ENCODE assay signal across 1 cellular context in genomic region chr19:36114763-36115452, GRCh38.
TF ChIP-seq lines count a peak whose summit lies in the region.

Gene POLR2I, minus strand, starts transcription at chr19:36114875. Its CDS starts 19 bp downstream, at chr19:36114856.

TF ChIP-seq in K562, 482 proteins besides CTCF, POLR2A, EP300 and RAD21 (continued from another document and continues in another):
- TF ChIP-seq HNRNPH1 (optimal IDR thresholded peaks at IDR 0.05; ENCODE audit: low read depth, low read length) = no peak
- TF ChIP-seq RNF219 (CRISPR knock-in tag; IDR thresholded peaks at IDR 0.05) = no peak
- no peak for TF ChIP-seq WHSC1 (IDR thresholded peaks at IDR 0.05; ENCODE audit: low read length)
- peak; percentile 92 for TF ChIP-seq MBD2 (IDR thresholded peaks at IDR 0.05; ENCODE audit: borderline replicate concordance, low read depth)
- no peak for TF ChIP-seq CEBPG (CRISPR knock-in tag; IDR thresholded peaks at IDR 0.05)
- no peak for TF ChIP-seq CEBPG (tag; conservative IDR thresholded peaks at IDR 0.05 in 1 of 2, IDR thresholded peaks at IDR 0.05 in 1 of 2)
- peak; percentile 62 for TF ChIP-seq PHF20 (IDR thresholded peaks at IDR 0.05; ENCODE audit: partially characterized antibody)
- no peak for TF ChIP-seq ZNF311 (CRISPR knock-in tag; IDR thresholded peaks at IDR 0.05)
- no peak for TF ChIP-seq ZMIZ1 (IDR thresholded peaks at IDR 0.05; ENCODE audit: low read depth in 2 of 2, low read length in 2 of 2)
- TF ChIP-seq MAFK (IDR thresholded peaks at IDR 0.05; ENCODE audit: low read length) = no peak
- no peak for TF ChIP-seq RFX7 (CRISPR knock-in tag; IDR thresholded peaks at IDR 0.05)
- TF ChIP-seq ETS1 (conservative IDR thresholded peaks at IDR 0.05; ENCODE audit: control insufficient read depth, low read depth, low read length) = peak; percentile 82
- TF ChIP-seq PRMT5 (CRISPR knock-in tag; IDR thresholded peaks at IDR 0.05) = no peak
- TF ChIP-seq MYC (IDR thresholded peaks at IDR 0.05; ENCODE audit: low read depth, low read length) = peak; percentile 99
- peak; percentile 97 for TF ChIP-seq MYC (CRISPR knock-in tag; IDR thresholded peaks at IDR 0.05; ENCODE audit: borderline replicate concordance, low read depth)
- TF ChIP-seq ZNF695 (CRISPR knock-in tag; IDR thresholded peaks at IDR 0.05) = no peak
- no peak for TF ChIP-seq HDAC3 (IDR thresholded peaks at IDR 0.05; ENCODE audit: borderline replicate concordance, partially characterized antibody)
- TF ChIP-seq L3MBTL2 (IDR thresholded peaks at IDR 0.05) = peak; percentile 100
- no peak for TF ChIP-seq IRF9 (tag; IDR thresholded peaks at IDR 0.05)
- no peak for TF ChIP-seq GATA2 (CRISPR knock-in tag; IDR thresholded peaks at IDR 0.05)
- no peak for TF ChIP-seq ZNF277 (CRISPR knock-in tag; IDR thresholded peaks at IDR 0.05; ENCODE audit: borderline replicate concordance)
- TF ChIP-seq TOE1 (IDR thresholded peaks at IDR 0.05; ENCODE audit: borderline replicate concordance) = peak; percentile 74; the same call in 1 of the 2 replicates
- TF ChIP-seq TOE1 (CRISPR knock-in tag; IDR thresholded peaks at IDR 0.05; ENCODE audit: borderline replicate concordance, low read depth) = no peak
- TF ChIP-seq ZNF778 (CRISPR knock-in tag; IDR thresholded peaks at IDR 0.05) = no peak
- no peak for TF ChIP-seq KAT2B (IDR thresholded peaks at IDR 0.05; ENCODE audit: low read depth, low read length)
- TF ChIP-seq GTF2A2 (tag; IDR thresholded peaks at IDR 0.05) = no peak
- TF ChIP-seq MAZ (CRISPR knock-in tag; conservative IDR thresholded peaks at IDR 0.05 in 1 of 2, IDR thresholded peaks at IDR 0.05 in 1 of 2) = peak; percentile 77
- no peak; a peak in 1 of 4 replicates for TF ChIP-seq ZNF639 (CRISPR knock-in tag; conservative IDR thresholded peaks at IDR 0.05 in 1 of 2, IDR thresholded peaks at IDR 0.05 in 1 of 2)
- TF ChIP-seq E4F1 (CRISPR knock-in tag; IDR thresholded peaks at IDR 0.05; ENCODE audit: borderline replicate concordance) = no peak
- TF ChIP-seq CTCFL (IDR thresholded peaks at IDR 0.05; ENCODE audit: borderline replicate concordance, insufficient read depth, low read depth, low read length, poor library complexity, severe bottlenecking) = no peak
- TF ChIP-seq ZBTB34 (CRISPR knock-in tag; IDR thresholded peaks at IDR 0.05) = no peak
- TF ChIP-seq GABPB1 (CRISPR knock-in tag; IDR thresholded peaks at IDR 0.05) = peak; percentile 68
- TF ChIP-seq TCF7 (IDR thresholded peaks at IDR 0.05; ENCODE audit: borderline replicate concordance) = no peak
- TF ChIP-seq POLR2B (IDR thresholded peaks at IDR 0.05; ENCODE audit: low read depth, partially characterized antibody) = no peak
- TF ChIP-seq HBP1 (CRISPR knock-in tag; IDR thresholded peaks at IDR 0.05) = 0 out of 2 replicates have a peak, but pooled peaks have one; percentile 31
- no peak for TF ChIP-seq SRSF7 (optimal IDR thresholded peaks at IDR 0.05; ENCODE audit: low read depth, low read length)
- TF ChIP-seq PML (IDR thresholded peaks at IDR 0.05; ENCODE audit: low read length) = no peak
- 0 out of 2 replicates have a peak, but pooled peaks have one; percentile 59 for TF ChIP-seq SMAD4 (CRISPR knock-in tag; conservative IDR thresholded peaks at IDR 0.05)
- TF ChIP-seq ID3 (CRISPR knock-in tag; IDR thresholded peaks at IDR 0.05) = no peak
- peak; percentile 61; the same call in 1 of the 2 replicates for TF ChIP-seq ID3 (tag; IDR thresholded peaks at IDR 0.05)
- no peak for TF ChIP-seq MTA1 (IDR thresholded peaks at IDR 0.05; ENCODE audit: borderline replicate concordance)
